24 cellular contexts compared by ENCODE assay signal in the genomic region with DNA sequence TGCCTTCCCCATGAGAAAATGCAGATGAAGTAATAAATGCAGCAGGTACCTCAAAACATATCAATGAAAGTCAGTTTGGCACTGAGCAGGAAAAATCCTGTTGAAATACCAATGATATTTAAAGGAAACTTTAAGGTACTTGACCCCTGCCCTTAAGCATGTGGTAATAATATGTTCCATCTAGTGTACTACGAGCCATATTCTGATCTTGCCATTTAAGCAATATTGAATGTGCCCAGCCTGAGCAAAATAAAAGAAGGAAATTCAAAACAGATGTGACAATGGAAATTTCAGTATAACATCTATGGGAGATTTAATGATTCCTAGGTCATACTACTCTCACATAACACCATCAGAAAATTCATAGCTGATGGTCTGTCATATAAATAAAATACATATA.
"Had no signal": no experiment of that assay in that cellular context is flagged by ENCODE, and none has a peak within 500 bp of the region (broad histone marks: within the 10 kb centered on the region; RNA-seq: fewer than 3 reads in every experiment).

No MANE protein-coding gene starts in this region.

- DNase-seq: activated CD4-positive, alpha-beta T cell treated with anti-CD3 and anti-CD28 coated beads, Interleukin-2, amount 10 ng/mL, durations not matched to agents 24 days and 14 days; activated CD4-positive, CD25-positive, alpha-beta regulatory T cell; activated CD8-positive, alpha-beta memory T cell treated with anti-CD3 and anti-CD28 coated beads, Interleukin-2, amount 50 U/mL, for 4 hours; activated CD8-positive, alpha-beta T cell treated with anti-CD3 and anti-CD28 coated beads, Interleukin-2, amount 10 ng/mL, durations not matched to agents 7 days and 5 days; activated gamma-delta T cell; activated T-cell treated with anti-CD3 and anti-CD28 coated beads, Interleukin-2, amount 50 U/mL, for 72 hours; amniotic stem cell; caudate nucleus; colonic mucosa; heart right ventricle; left cardiac atrium; mammary epithelial cell; mucosa of descending colon; natural killer cell; posterior cingulate gyrus; retina; uterus had no signal

- H3K27ac ChIP-seq: colonic mucosa, neutrophil, thoracic aorta had no signal

- H3K36me3 Mint-ChIP-seq: natural killer cell had no signal

- H3K4me1 Mint-ChIP-seq: activated CD4-positive, alpha-beta T cell treated with anti-CD3 and anti-CD28 coated beads, Interleukin-2, amount 10 ng/mL, durations not matched to agents 24 days and 14 days; natural killer cell; stimulated activated effector memory CD8-positive, alpha-beta T cell treated with anti-CD3 and anti-CD28 coated beads, Interleukin-12 subunit alpha, Interleukin-12 subunit beta, amount 100 ng/mL, for 72 hours had no signal

- H3K9me3 ChIP-seq: colonic mucosa, heart right ventricle, mucosa of descending colon, neutrophil, thoracic aorta, uterus had no signal

- H3K27ac Mint-ChIP-seq: activated CD4-positive, alpha-beta T cell treated with anti-CD3 and anti-CD28 coated beads, Interleukin-2, amount 10 ng/mL, durations not matched to agents 24 days and 14 days; activated CD8-positive, alpha-beta T cell treated with anti-CD3 and anti-CD28 coated beads, Interleukin-2, amount 10 ng/mL, durations not matched to agents 7 days and 5 days; activated naive CD4-positive, alpha-beta T cell treated with anti-CD3 and anti-CD28 coated beads, Interleukin-2, amount 50 U/mL, for 72 hours; natural killer cell; stimulated activated effector memory CD8-positive, alpha-beta T cell treated with anti-CD3 and anti-CD28 coated beads, Interleukin-12 subunit alpha, Interleukin-12 subunit beta, amount 100 ng/mL, for 72 hours had no signal

- H3K36me3 ChIP-seq: colonic mucosa, neutrophil, thoracic aorta, uterus had no signal

- H3K27me3 Mint-ChIP-seq: activated CD4-positive, alpha-beta T cell treated with anti-CD3 and anti-CD28 coated beads, Interleukin-2, amount 10 ng/mL, durations not matched to agents 24 days and 14 days had no signal

- ATAC-seq: activated CD8-positive, alpha-beta T cell treated with anti-CD3 and anti-CD28 coated beads, Interleukin-2, amount 10 ng/mL, durations not matched to agents 7 days and 5 days; activated naive CD4-positive, alpha-beta T cell treated with anti-CD3 and anti-CD28 coated beads, Interleukin-2, amount 50 U/mL, for 72 hours; activated T-cell treated with anti-CD3 and anti-CD28 coated beads, Interleukin-2, amount 50 U/mL, for 72 hours; heart right ventricle; left cardiac atrium; mucosa of descending colon; natural killer cell; stimulated activated effector memory CD8-positive, alpha-beta T cell treated with anti-CD3 and anti-CD28 coated beads, Interleukin-12 subunit alpha, Interleukin-12 subunit beta, amount 100 ng/mL, for 72 hours had no signal

- H3K9me3 Mint-ChIP-seq: activated CD4-positive, alpha-beta T cell treated with anti-CD3 and anti-CD28 coated beads, Interleukin-2, amount 10 ng/mL, durations not matched to agents 24 days and 14 days; natural killer cell had no signal

- H3K4me1 ChIP-seq: colonic mucosa had no signal

- FAIRE-seq: endometrium, frontal cortex, TTC549 had no signal

- H3K4me3 Mint-ChIP-seq: activated CD4-positive, alpha-beta T cell treated with anti-CD3 and anti-CD28 coated beads, Interleukin-2, amount 10 ng/mL, durations not matched to agents 24 days and 14 days; activated CD8-positive, alpha-beta T cell treated with anti-CD3 and anti-CD28 coated beads, Interleukin-2, amount 10 ng/mL, durations not matched to agents 7 days and 5 days; activated T-cell treated with anti-CD3 and anti-CD28 coated beads, Interleukin-2, amount 50 U/mL, for 72 hours; natural killer cell; stimulated activated effector memory CD8-positive, alpha-beta T cell treated with anti-CD3 and anti-CD28 coated beads, Interleukin-12 subunit alpha, Interleukin-12 subunit beta, amount 100 ng/mL, for 72 hours had no signal

- H3K4me3 ChIP-seq: colonic mucosa, heart right ventricle, mucosa of descending colon, thoracic aorta, uterus had no signal

- H3K27me3 ChIP-seq: colonic mucosa, heart right ventricle, neutrophil, uterus had no signal
